Comparison of ENCODE assay signal across 37 cellular contexts in genomic region chr1:162416909-162417308, GRCh38. TPM values are rescaled to one million over a fixed set of nuclear protein-coding genes. Genes with fewer than 3 reads are reported as not detected.
"Had no signal": no experiment of that assay in that cellular context is flagged by ENCODE, and none has a peak within 500 bp of the region (broad histone marks: within the 10 kb centered on the region; RNA-seq: fewer than 3 reads in every experiment).

No MANE protein-coding gene starts in this region.

- H3K27ac ChIP-seq: body of pancreas, brain microvascular endothelial cell, breast epithelium, VCaP had no signal

- H3K27ac Mint-ChIP-seq: activated B cell treated with CpG ODN at 0.5 μM for 24 hours; activated CD4-positive, alpha-beta memory T cell treated with anti-CD3 and anti-CD28 coated beads for 36 hours; activated CD4-positive, alpha-beta T cell treated with anti-CD3 and anti-CD28 coated beads, Interleukin-2, amount 10 ng/mL, durations not matched to agents 24 days and 14 days; activated CD8-positive, alpha-beta T cell treated with anti-CD3 and anti-CD28 coated beads for 36 hours; activated naive CD4-positive, alpha-beta T cell treated with anti-CD3 and anti-CD28 coated beads for 36 hours; activated naive CD4-positive, alpha-beta T cell treated with anti-CD3 and anti-CD28 coated beads, Interleukin-2, amount 50 U/mL, for 72 hours; activated naive CD8-positive, alpha-beta T cell treated with anti-CD3 and anti-CD28 coated beads for 36 hours; activated T-cell treated with anti-CD3 and anti-CD28 coated beads, Interleukin-2, amount 50 U/mL, for 72 hours; activated T-helper 1 cell treated with anti-CD3 and anti-CD28 coated beads, Interleukin-12 subunit alpha, Interleukin-12 subunit beta, Interleukin-2, Interleukin-4 antibody, amounts not matched to agents 30 ng/mL and 10 ng/mL and 1 ng/mL, durations not matched to agents 14 hours and 24 hours and 36 hours; activated T-helper 17 cell treated with anti-CD3 and anti-CD28 coated beads, Interleukin-2, amount 50 U/mL, for 72 hours; T-cell; T-helper 17 cell; T-helper 2 cell treated with Interferon-gamma antibody and Interleukin-4, amounts not matched to agents 5 μg/mL and 100 μg/mL, for 36 hours had no signal

- H3K9me3 ChIP-seq: body of pancreas, breast epithelium had no signal

- H3K36me3 ChIP-seq: brain microvascular endothelial cell, breast epithelium had no signal

- DNase-seq: activated B cell treated with CpG ODN at 0.5 μM for 24 hours; activated CD4-positive, alpha-beta memory T cell treated with anti-CD3 and anti-CD28 coated beads for 36 hours; activated CD4-positive, alpha-beta T cell treated with anti-CD3 and anti-CD28 coated beads for 4 hours; activated CD4-positive, alpha-beta T cell treated with anti-CD3 and anti-CD28 coated beads, Interleukin-2, amount 10 ng/mL, durations not matched to agents 24 days and 14 days; activated CD4-positive, alpha-beta T cell treated with anti-CD3 and anti-CD28 coated beads, Interleukin-2, amount 50 U/mL, for 1 hour; activated CD4-positive, alpha-beta T cell treated with anti-CD3 and anti-CD28 coated beads, Interleukin-2, amount 50 U/mL, for 4 hours; activated CD4-positive, CD25-positive, alpha-beta regulatory T cell treated with anti-CD3 and anti-CD28 coated beads, Interleukin-2, amount 50 U/mL, for 72 hours; activated CD8-positive, alpha-beta memory T cell treated with anti-CD3 and anti-CD28 coated beads, Interleukin-2, amount 50 U/mL, for 4 hours; activated CD8-positive, alpha-beta T cell treated with anti-CD3 and anti-CD28 coated beads for 36 hours; activated effector memory CD4-positive, alpha-beta T cell treated with anti-CD3 and anti-CD28 coated beads, Interleukin-2, amount 50 U/mL, for 16 hours; activated gamma-delta T cell treated with Interleukin-2 at 50 U/mL for 16 hours; activated naive CD4-positive, alpha-beta T cell; activated naive CD4-positive, alpha-beta T cell treated with anti-CD3 and anti-CD28 coated beads for 36 hours; activated naive CD4-positive, alpha-beta T cell treated with anti-CD3 and anti-CD28 coated beads, Interleukin-2, amount 50 U/mL, for 16 hours; activated naive CD8-positive, alpha-beta T cell treated with anti-CD3 and anti-CD28 coated beads for 36 hours; activated T-cell treated with anti-CD3 and anti-CD28 coated beads for 4 hours; activated T-cell treated with anti-CD3 and anti-CD28 coated beads, Interleukin-2, amount 50 U/mL, for 1 hour; activated T-cell treated with anti-CD3 and anti-CD28 coated beads, Interleukin-2, amount 50 U/mL, for 4 hours; activated T-cell treated with anti-CD3 and anti-CD28 coated beads, Interleukin-2, amount 50 U/mL, for 72 hours; aorta; body of pancreas; brain microvascular endothelial cell; central memory CD4-positive, alpha-beta T cell; T-cell; T-helper 17 cell; T-helper 9 cell had no signal

- H3K4me3 Mint-ChIP-seq: activated B cell treated with CpG ODN at 0.5 μM for 24 hours; activated CD4-positive, alpha-beta memory T cell treated with anti-CD3 and anti-CD28 coated beads for 36 hours; activated CD4-positive, alpha-beta T cell treated with anti-CD3 and anti-CD28 coated beads, Interleukin-2, amount 10 ng/mL, durations not matched to agents 24 days and 14 days; activated CD8-positive, alpha-beta T cell treated with anti-CD3 and anti-CD28 coated beads for 36 hours; activated naive CD4-positive, alpha-beta T cell treated with anti-CD3 and anti-CD28 coated beads for 36 hours; activated naive CD8-positive, alpha-beta T cell treated with anti-CD3 and anti-CD28 coated beads for 36 hours; activated T-cell treated with anti-CD3 and anti-CD28 coated beads, Interleukin-2, amount 50 U/mL, for 4 hours; activated T-cell treated with anti-CD3 and anti-CD28 coated beads, Interleukin-2, amount 50 U/mL, for 72 hours; activated T-helper 1 cell treated with anti-CD3 and anti-CD28 coated beads, Interleukin-12 subunit alpha, Interleukin-12 subunit beta, Interleukin-2, Interleukin-4 antibody, amounts not matched to agents 30 ng/mL and 10 ng/mL and 1 ng/mL, durations not matched to agents 14 hours and 24 hours and 36 hours; activated T-helper 17 cell treated with anti-CD3 and anti-CD28 coated beads, Interleukin-2, amount 50 U/mL, for 72 hours; T-cell; T-helper 17 cell; T-helper 2 cell treated with Interferon-gamma antibody and Interleukin-4, amounts not matched to agents 5 μg/mL and 100 μg/mL, for 36 hours had no signal

- H3K4me1 Mint-ChIP-seq: activated B cell treated with CpG ODN at 0.5 μM for 24 hours; activated CD4-positive, alpha-beta T cell treated with anti-CD3 and anti-CD28 coated beads, Interleukin-2, amount 10 ng/mL, durations not matched to agents 24 days and 14 days; activated naive CD8-positive, alpha-beta T cell treated with anti-CD3 and anti-CD28 coated beads for 36 hours; activated T-helper 17 cell treated with anti-CD3 and anti-CD28 coated beads, Interleukin-2, amount 50 U/mL, for 72 hours; T-cell; T-helper 17 cell had no signal

- H3K27me3 ChIP-seq: body of pancreas, brain microvascular endothelial cell, breast epithelium had no signal

- H3K36me3 Mint-ChIP-seq: activated CD4-positive, alpha-beta memory T cell treated with anti-CD3 and anti-CD28 coated beads for 36 hours; activated naive CD4-positive, alpha-beta T cell treated with anti-CD3 and anti-CD28 coated beads, Interleukin-2, amount 50 U/mL, for 72 hours; activated naive CD8-positive, alpha-beta T cell treated with anti-CD3 and anti-CD28 coated beads for 36 hours; T-cell had no signal

- H3K4me1 ChIP-seq: body of pancreas, breast epithelium had no signal

- ATAC-seq: activated CD8-positive, alpha-beta T cell treated with anti-CD3 and anti-CD28 coated beads for 36 hours; activated naive CD4-positive, alpha-beta T cell treated with anti-CD3 and anti-CD28 coated beads, Interleukin-2, amount 50 U/mL, for 72 hours; activated T-cell treated with anti-CD3 and anti-CD28 coated beads, Interleukin-2, amount 50 U/mL, for 4 hours; activated T-cell treated with anti-CD3 and anti-CD28 coated beads, Interleukin-2, amount 50 U/mL, for 72 hours; activated T-helper 17 cell treated with anti-CD3 and anti-CD28 coated beads, Interleukin-2, amount 50 U/mL, for 72 hours; body of pancreas; T-cell; T-helper 17 cell had no signal

- H3K4me3 ChIP-seq: body of pancreas, breast epithelium had no signal

- H3K9me3 Mint-ChIP-seq: activated B cell treated with CpG ODN at 0.5 μM for 24 hours; activated CD4-positive, alpha-beta memory T cell treated with anti-CD3 and anti-CD28 coated beads for 36 hours; activated CD4-positive, alpha-beta T cell treated with anti-CD3 and anti-CD28 coated beads, Interleukin-2, amount 10 ng/mL, durations not matched to agents 24 days and 14 days; activated CD8-positive, alpha-beta T cell treated with anti-CD3 and anti-CD28 coated beads for 36 hours; activated naive CD4-positive, alpha-beta T cell treated with anti-CD3 and anti-CD28 coated beads for 36 hours; activated naive CD4-positive, alpha-beta T cell treated with anti-CD3 and anti-CD28 coated beads, Interleukin-2, amount 50 U/mL, for 72 hours; activated naive CD8-positive, alpha-beta T cell treated with anti-CD3 and anti-CD28 coated beads for 36 hours; activated T-cell treated with anti-CD3 and anti-CD28 coated beads, Interleukin-2, amount 50 U/mL, for 4 hours; activated T-cell treated with anti-CD3 and anti-CD28 coated beads, Interleukin-2, amount 50 U/mL, for 72 hours; activated T-helper 1 cell treated with anti-CD3 and anti-CD28 coated beads, Interleukin-12 subunit alpha, Interleukin-12 subunit beta, Interleukin-2, Interleukin-4 antibody, amounts not matched to agents 30 ng/mL and 10 ng/mL and 1 ng/mL, durations not matched to agents 14 hours and 24 hours and 36 hours; activated T-helper 17 cell treated with anti-CD3 and anti-CD28 coated beads, Interleukin-2, amount 50 U/mL, for 72 hours; T-cell; T-helper 2 cell treated with Interferon-gamma antibody and Interleukin-4, amounts not matched to agents 5 μg/mL and 100 μg/mL, for 36 hours had no signal

RNA-seq across cellular contexts. Expression of gene SH2D1B, which starts 5.0 kb away (rescaled TPM):
- total RNA-seq: activated B cell treated with CpG ODN at 0.5 μM for 24 hours; activated CD4-positive, alpha-beta memory T cell treated with anti-CD3 and anti-CD28 coated beads for 36 hours; activated CD4-positive, alpha-beta T cell treated with anti-CD3 and anti-CD28 coated beads, Interleukin-2, amount 10 ng/mL, durations not matched to agents 24 days and 14 days; activated CD8-positive, alpha-beta memory T cell treated with anti-CD3 and anti-CD28 coated beads for 36 hours; activated CD8-positive, alpha-beta T cell treated with anti-CD3 and anti-CD28 coated beads for 36 hours; activated naive CD4-positive, alpha-beta T cell treated with anti-CD3 and anti-CD28 coated beads for 36 hours; activated naive CD8-positive, alpha-beta T cell treated with anti-CD3 and anti-CD28 coated beads for 36 hours; activated T-helper 17 cell treated with anti-CD3 and anti-CD28 coated beads, Interleukin-2, amount 50 U/mL, for 72 hours; astrocyte; body of pancreas; cardiac septum; cerebellum; T-helper 1 cell treated with Interleukin-12 subunit alpha and Interleukin-12 subunit beta and Interleukin-4 antibody, amounts not matched to agents 30 ng/mL and 1 ng/mL, for 36 hours had no signal

RNA-seq across cellular contexts. Expression of gene C1orf226, which starts 35.4 kb away (rescaled TPM):
- total RNA-seq: activated B cell treated with CpG ODN at 0.5 μM for 24 hours; activated CD4-positive, alpha-beta T cell treated with anti-CD3 and anti-CD28 coated beads, Interleukin-2, amount 10 ng/mL, durations not matched to agents 24 days and 14 days; activated T-helper 1 cell treated with anti-CD3 and anti-CD28 coated beads, Interleukin-12 subunit alpha, Interleukin-12 subunit beta, Interleukin-2, Interleukin-4 antibody, amounts not matched to agents 30 ng/mL and 10 ng/mL and 1 ng/mL, durations not matched to agents 14 hours and 24 hours and 36 hours; activated T-helper 17 cell treated with anti-CD3 and anti-CD28 coated beads, Interleukin-2, amount 50 U/mL, for 72 hours; T-helper 1 cell treated with Interleukin-12 subunit alpha and Interleukin-12 subunit beta and Interleukin-4 antibody, amounts not matched to agents 30 ng/mL and 1 ng/mL, for 36 hours; T-helper 17 cell had no signal

RNA-seq across cellular contexts. Expression of gene SPATA46, which starts 40.3 kb away (rescaled TPM):
- total RNA-seq: activated B cell treated with CpG ODN at 0.5 μM for 24 hours; activated CD4-positive, alpha-beta memory T cell treated with anti-CD3 and anti-CD28 coated beads for 36 hours; activated CD4-positive, alpha-beta T cell treated with anti-CD3 and anti-CD28 coated beads, Interleukin-2, amount 10 ng/mL, durations not matched to agents 24 days and 14 days; activated CD8-positive, alpha-beta memory T cell treated with anti-CD3 and anti-CD28 coated beads for 36 hours; activated CD8-positive, alpha-beta T cell treated with anti-CD3 and anti-CD28 coated beads for 36 hours; activated naive CD4-positive, alpha-beta T cell treated with anti-CD3 and anti-CD28 coated beads for 36 hours; activated naive CD4-positive, alpha-beta T cell treated with anti-CD3 and anti-CD28 coated beads, Interleukin-2, amount 50 U/mL, for 72 hours; activated naive CD8-positive, alpha-beta T cell treated with anti-CD3 and anti-CD28 coated beads for 36 hours; activated T-cell treated with anti-CD3 and anti-CD28 coated beads, Interleukin-2, amount 50 U/mL, for 4 hours; activated T-cell treated with anti-CD3 and anti-CD28 coated beads, Interleukin-2, amount 50 U/mL, for 72 hours; activated T-helper 1 cell treated with anti-CD3 and anti-CD28 coated beads, Interleukin-12 subunit alpha, Interleukin-12 subunit beta, Interleukin-2, Interleukin-4 antibody, amounts not matched to agents 30 ng/mL and 10 ng/mL and 1 ng/mL, durations not matched to agents 14 hours and 24 hours and 36 hours; activated T-helper 17 cell treated with anti-CD3 and anti-CD28 coated beads, Interleukin-2, amount 50 U/mL, for 72 hours; aorta; astrocyte; body of pancreas; breast epithelium; cardiac septum; cerebellum; T-cell; T-helper 1 cell treated with Interleukin-12 subunit alpha and Interleukin-12 subunit beta and Interleukin-4 antibody, amounts not matched to agents 30 ng/mL and 1 ng/mL, for 36 hours; T-helper 17 cell had no signal
- polyA plus RNA-seq: aorta had no signal
